Comparison of ENCODE assay signal across 10 cellular contexts in genomic region chr9:18791074-18791473, GRCh38.
A peak's percentile ranks its signal among the peaks of the same experiment; 100 is the strongest.
DNase-seq lines count a peak whose midpoint lies in the region; ATAC-seq and TF ChIP-seq lines count a peak whose summit lies in the region.
"Had no signal": no experiment of that assay in that cellular context is flagged by ENCODE, and none has a peak within 500 bp of the region (broad histone marks: within the 10 kb centered on the region; RNA-seq: fewer than 3 reads in every experiment).

No MANE protein-coding gene starts in this region.

- BruUV-seq in Caco-2 (replicated peaks; lab: Mats Ljungman, UMichigan), result no TSS peak

- H3K4me3 ChIP-seq in Caco-2 (ENCODE audit: low read depth, low read length), result no peak overlapping the region

- no peak overlapping the region for H3K4me3 Mint-ChIP-seq in Caco-2 (ENCODE audit: unreplicated experiment)

- H3K27me3 ChIP-seq in Caco-2 (replicated peaks; ENCODE audit: control insufficient read depth, insufficient read depth, low read length), result no peaks in the 10 kb centered on the region

- intact Hi-C loops in Caco-2 (cut with micrococcal nuclease; ENCODE audit: unreplicated experiment), result loop anchor here (10.0 kb wide), 1 partner anchor 234 kb away; no protein-coding TSS in a partner anchor

- no peak overlapping the region for H3K27ac Mint-ChIP-seq in Caco-2 (ENCODE audit: unreplicated experiment)

- CTCF ChIA-PET in Caco-2 (lab: Charles Lee), result no interaction called here
- CTCF ChIA-PET in HEK293T (lab: Yijun Ruan, JAX), result interaction anchor here (0.6 to 1.5 kb wide), 5 partner anchors 9 to 202 kb away, joined by 3 to 6 read pairs (median 3); no protein-coding TSS in a partner anchor

- TF ChIP-seq CTCF in Caco-2 (IDR thresholded peaks at IDR 0.05; ENCODE audit: insufficient read depth in 1 of 2, low read depth in 1 of 2, low read length in 1 of 2, severe bottlenecking in 1 of 2, unreplicated experiment in 1 of 2), result peak; percentile 45 to 62

- POLR2A ChIA-PET in Caco-2 (lab: Charles Lee) (no interaction called here), HEK293T (lab: Yijun Ruan, JAX) (no interaction called here)

- peak; percentile 43 to 44 for DNase-seq in Caco-2
- peak; percentile 79 for DNase-seq in HEK293T (ENCODE audit: extremely low spot score)
- DNase-seq in iris pigment epithelial cell (ENCODE audit: low read depth), result peak; percentile 12
- DNase-seq in hippocampal formation (lab: John Stamatoyannopoulos, UW), result no peak
- no peak for DNase-seq in NCI-H1048 (lab: John Stamatoyannopoulos, UW)
- no peak for DNase-seq in SW 1271 (lab: John Stamatoyannopoulos, UW)
- DNase-seq: activated CD4-positive, alpha-beta T cell treated with anti-CD3 and anti-CD28 coated beads for 4 hours; effector CD8-positive, alpha-beta T cell had no signal

- H3K4me1 ChIP-seq in Caco-2, result no peaks in the 10 kb centered on the region

- no peaks in the 10 kb centered on the region for H3K9me3 ChIP-seq in Caco-2

- H3K9me3 Mint-ChIP-seq in Caco-2 (ENCODE audit: unreplicated experiment), result no peaks in the 10 kb centered on the region

- ATAC-seq in SK-N-SH treated with all-trans-retinoic acid at 6 μM for 48 hours, result peak; percentile 71
- ATAC-seq in HG03097 (IDR thresholded peaks at IDR 0.05; ENCODE audit: low FRiP score, unreplicated experiment), result no peak

- H3K36me3 Mint-ChIP-seq in Caco-2 (ENCODE audit: insufficient read depth, unreplicated experiment), result no peaks in the 10 kb centered on the region

- peaks cover 13% of the 10 kb centered on the region for H3K27me3 Mint-ChIP-seq in Caco-2 (ENCODE audit: insufficient read depth, unreplicated experiment)

- no peaks in the 10 kb centered on the region for H3K4me1 Mint-ChIP-seq in Caco-2 (ENCODE audit: low read depth, unreplicated experiment)

- H3K36me3 ChIP-seq in Caco-2 (ENCODE audit: control insufficient read depth, insufficient read depth, low read length), result no peaks in the 10 kb centered on the region

TF ChIP-seq in HEK293T, 16 proteins besides CTCF, POLR2A, EP300 and RAD21:
- TF ChIP-seq FOXM1 (IDR thresholded peaks at IDR 0.05; ENCODE audit: borderline replicate concordance), result no peak
- no peak for TF ChIP-seq SP1 (IDR thresholded peaks at IDR 0.05)
- TF ChIP-seq LEF1 (IDR thresholded peaks at IDR 0.05; ENCODE audit: borderline replicate concordance), result no peak
- TF ChIP-seq PKNOX1 (IDR thresholded peaks at IDR 0.05), result no peak
- no peak for TF ChIP-seq NFRKB (IDR thresholded peaks at IDR 0.05)
- TF ChIP-seq TARDBP (IDR thresholded peaks at IDR 0.05), result no peak
- TF ChIP-seq ELF4 (IDR thresholded peaks at IDR 0.05), result no peak
- TF ChIP-seq ZNF384 (IDR thresholded peaks at IDR 0.05), result no peak

TF ChIP-seq in SK-N-SH treated with all-trans-retinoic acid at 6 μM for 48 hours, 23 proteins besides CTCF, POLR2A, EP300 and RAD21:
- TF ChIP-seq TOX (CRISPR knock-in tag; IDR thresholded peaks at IDR 0.05; ENCODE audit: borderline replicate concordance) (no peak), TCF4 (CRISPR knock-in tag; IDR thresholded peaks at IDR 0.05; ENCODE audit: borderline replicate concordance) (no peak), SNAI2 (CRISPR knock-in tag; IDR thresholded peaks at IDR 0.05) (no peak), POU6F1 (CRISPR knock-in tag; IDR thresholded peaks at IDR 0.05; ENCODE audit: borderline replicate concordance, low read depth) (no peak), ZNF565 (CRISPR knock-in tag; conservative IDR thresholded peaks at IDR 0.05; ENCODE audit: low read depth) (no peak), ZNF70 (CRISPR knock-in tag; IDR thresholded peaks at IDR 0.05) (no peak), ESRRG (CRISPR knock-in tag; IDR thresholded peaks at IDR 0.05) (no peak)
- TF ChIP-seq, protein P1, sequence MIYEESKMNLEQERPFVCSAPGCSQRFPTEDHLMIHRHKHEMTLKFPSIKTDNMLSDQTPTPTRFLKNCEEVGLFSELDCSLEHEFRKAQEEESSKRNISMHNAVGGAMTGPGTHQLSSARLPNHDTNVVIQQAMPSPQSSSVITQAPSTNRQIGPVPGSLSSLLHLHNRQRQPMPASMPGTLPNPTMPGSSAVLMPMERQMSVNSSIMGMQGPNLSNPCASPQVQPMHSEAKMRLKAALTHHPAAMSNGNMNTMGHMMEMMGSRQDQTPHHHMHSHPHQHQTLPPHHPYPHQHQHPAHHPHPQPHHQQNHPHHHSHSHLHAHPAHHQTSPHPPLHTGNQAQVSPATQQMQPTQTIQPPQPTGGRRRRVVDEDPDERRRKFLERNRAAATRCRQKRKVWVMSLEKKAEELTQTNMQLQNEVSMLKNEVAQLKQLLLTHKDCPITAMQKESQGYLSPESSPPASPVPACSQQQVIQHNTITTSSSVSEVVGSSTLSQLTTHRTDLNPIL (CRISPR knock-in tag; IDR thresholded peaks at IDR 0.05; ENCODE audit: low read depth), result no peak
- TF ChIP-seq, protein P2, sequence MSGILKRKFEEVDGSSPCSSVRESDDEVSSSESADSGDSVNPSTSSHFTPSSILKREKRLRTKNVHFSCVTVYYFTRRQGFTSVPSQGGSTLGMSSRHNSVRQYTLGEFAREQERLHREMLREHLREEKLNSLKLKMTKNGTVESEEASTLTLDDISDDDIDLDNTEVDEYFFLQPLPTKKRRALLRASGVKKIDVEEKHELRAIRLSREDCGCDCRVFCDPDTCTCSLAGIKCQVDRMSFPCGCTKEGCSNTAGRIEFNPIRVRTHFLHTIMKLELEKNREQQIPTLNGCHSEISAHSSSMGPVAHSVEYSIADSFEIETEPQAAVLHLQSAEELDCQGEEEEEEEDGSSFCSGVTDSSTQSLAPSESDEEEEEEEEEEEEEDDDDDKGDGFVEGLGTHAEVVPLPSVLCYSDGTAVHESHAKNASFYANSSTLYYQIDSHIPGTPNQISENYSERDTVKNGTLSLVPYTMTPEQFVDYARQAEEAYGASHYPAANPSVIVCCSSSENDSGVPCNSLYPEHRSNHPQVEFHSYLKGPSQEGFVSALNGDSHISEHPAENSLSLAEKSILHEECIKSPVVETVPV (CRISPR knock-in tag; IDR thresholded peaks at IDR 0.05), result no peak

Comparison
In these comparisons a context has a peak if more than half of its experiments do, and no peak if none do; other contexts are left out.
1. DNase-seq: peak in Caco-2 (2 of 2), HEK293T (single experiment) and iris pigment epithelial cell (single experiment); none in hippocampal formation (0 of 2), NCI-H1048 (single experiment) and SW 1271 (0 of 2).